14 cellular contexts compared by ENCODE assay signal in the genomic region with DNA sequence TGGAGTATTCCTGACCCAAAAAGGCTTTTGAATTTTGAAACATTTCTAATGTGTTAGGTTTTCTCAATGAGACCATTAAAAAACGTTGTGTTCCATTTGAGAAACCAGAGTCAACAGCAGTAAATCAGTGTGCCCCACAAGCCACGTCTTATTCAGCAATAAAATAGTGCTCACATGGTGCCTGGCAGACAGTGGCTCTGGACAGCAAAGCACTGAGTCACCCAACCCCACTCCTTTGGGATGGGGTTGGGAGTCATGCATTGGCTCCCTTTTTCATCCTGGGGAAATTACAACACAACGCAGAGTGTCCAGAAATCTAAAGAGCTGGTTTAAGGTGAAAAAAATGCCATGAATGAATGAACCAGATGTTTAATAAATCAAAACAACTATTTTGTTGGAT. TPM values are rescaled to one million over a fixed set of nuclear protein-coding genes. Genes with fewer than 3 reads are reported as not detected.
DNase-seq lines count a peak whose midpoint lies in the region; ATAC-seq and TF ChIP-seq lines count a peak whose summit lies in the region.
"Had no signal": no experiment of that assay in that cellular context is flagged by ENCODE, and none has a peak within 500 bp of the region (broad histone marks: within the 10 kb centered on the region; RNA-seq: fewer than 3 reads in every experiment).

No MANE protein-coding gene starts in this region.

- H3K9me3 ChIP-seq in MG63 = no peaks in the 10 kb centered on the region

- ATAC-seq in activated T-cell treated with anti-CD3 and anti-CD28 coated beads, Interleukin-2, amount 50 U/mL, for 4 hours = no peak
- no peak for ATAC-seq in stimulated activated memory B cell treated with anti-CD40 and anti-IgM and Interleukin-4, amounts not matched to agents 10 μg/mL and 1 μg/mL and 100 μg/mL, for 72 hours

- H3K27me3 ChIP-seq in MG63 = no peaks in the 10 kb centered on the region

- no peaks in the 10 kb centered on the region for H3K36me3 ChIP-seq in MG63
- H3K36me3 ChIP-seq: BLaER1 treated with 17β-estradiol and CSF1 and Interleukin-3, amounts not matched to agents 10 nM and 100 nM had no signal

- no peaks in the 10 kb centered on the region for H3K27me3 Mint-ChIP-seq in activated T-cell treated with anti-CD3 and anti-CD28 coated beads, Interleukin-2, amount 50 U/mL, for 4 hours (ENCODE audit: low read depth)
- peaks cover 15% of the 10 kb centered on the region for H3K27me3 Mint-ChIP-seq in stimulated activated memory B cell treated with anti-CD40 and anti-IgM and Interleukin-4, amounts not matched to agents 10 μg/mL and 1 μg/mL and 100 μg/mL, for 72 hours
- H3K27me3 Mint-ChIP-seq: activated B cell treated with CpG ODN at 0.5 μM for 24 hours had no signal

- POLR2A ChIA-PET in AG04449 (lab: Yijun Ruan, JAX) = interaction anchor here (1.2 kb wide), 1 partner anchor 26 kb away, joined by 8 read pairs; no protein-coding TSS in a partner anchor

- no peak overlapping the region for H3K27ac Mint-ChIP-seq in stimulated activated memory B cell treated with anti-CD40 and anti-IgM and Interleukin-4, amounts not matched to agents 10 μg/mL and 1 μg/mL and 100 μg/mL, for 72 hours
- H3K27ac Mint-ChIP-seq: activated B cell treated with CpG ODN at 0.5 μM for 24 hours had no signal

- no peak overlapping the region for H3K4me3 Mint-ChIP-seq in activated T-cell treated with anti-CD3 and anti-CD28 coated beads, Interleukin-2, amount 50 U/mL, for 4 hours
- no peak overlapping the region for H3K4me3 Mint-ChIP-seq in stimulated activated memory B cell treated with anti-CD40 and anti-IgM and Interleukin-4, amounts not matched to agents 10 μg/mL and 1 μg/mL and 100 μg/mL, for 72 hours
- H3K4me3 Mint-ChIP-seq: activated B cell treated with CpG ODN at 0.5 μM for 24 hours had no signal

- H3K4me1 Mint-ChIP-seq in activated T-cell treated with anti-CD3 and anti-CD28 coated beads, Interleukin-2, amount 50 U/mL, for 4 hours (ENCODE audit: low read depth) = peaks cover 30% of the 10 kb centered on the region
- H3K4me1 Mint-ChIP-seq in stimulated activated memory B cell treated with anti-CD40 and anti-IgM and Interleukin-4, amounts not matched to agents 10 μg/mL and 1 μg/mL and 100 μg/mL, for 72 hours = no peaks in the 10 kb centered on the region
- H3K4me1 Mint-ChIP-seq: activated B cell treated with CpG ODN at 0.5 μM for 24 hours had no signal

- no peak for TF ChIP-seq CTCF in AG04449 (IDR thresholded peaks at IDR 0.05; ENCODE audit: insufficient read depth, low read length, missing control alignments)
- no peak for TF ChIP-seq CTCF in epithelial cell of esophagus (IDR thresholded peaks at IDR 0.05; ENCODE audit: insufficient read depth, low read depth, low read length, missing control alignments)

- H3K4me3 ChIP-seq in AG04449 (ENCODE audit: low read depth, low read length) (no peak overlapping the region), MG63 (no peak overlapping the region), epithelial cell of esophagus (ENCODE audit: low read length) (no peak overlapping the region)
- H3K4me3 ChIP-seq: BLaER1 treated with 17β-estradiol and CSF1 and Interleukin-3, amounts not matched to agents 10 nM and 100 nM; PC-9 had no signal

- CTCF ChIA-PET in AG04449 (lab: Yijun Ruan, JAX) = interaction anchor here (1.2 to 2.1 kb wide), 2 partner anchors 9 to 20 kb away, joined by 3 to 8 read pairs; no protein-coding TSS in a partner anchor

- no peaks in the 10 kb centered on the region for H3K9me3 Mint-ChIP-seq in activated T-cell treated with anti-CD3 and anti-CD28 coated beads, Interleukin-2, amount 50 U/mL, for 4 hours
- no peaks in the 10 kb centered on the region for H3K9me3 Mint-ChIP-seq in stimulated activated memory B cell treated with anti-CD40 and anti-IgM and Interleukin-4, amounts not matched to agents 10 μg/mL and 1 μg/mL and 100 μg/mL, for 72 hours
- H3K9me3 Mint-ChIP-seq: activated B cell treated with CpG ODN at 0.5 μM for 24 hours had no signal

- H3K36me3 Mint-ChIP-seq in activated T-cell treated with anti-CD3 and anti-CD28 coated beads, Interleukin-2, amount 50 U/mL, for 4 hours (ENCODE audit: insufficient read depth) = no peaks in the 10 kb centered on the region
- H3K36me3 Mint-ChIP-seq in stimulated activated memory B cell treated with anti-CD40 and anti-IgM and Interleukin-4, amounts not matched to agents 10 μg/mL and 1 μg/mL and 100 μg/mL, for 72 hours = no peaks in the 10 kb centered on the region

- DNase-seq in AG04449 (ENCODE audit: low read depth, low spot score) = peak; percentile 73
- peak; percentile 93 for DNase-seq in MG63
- peak; percentile 89 for DNase-seq in epithelial cell of esophagus (ENCODE audit: low read depth)
- peak; percentile 90 for DNase-seq in myocyte (ENCODE audit: low read depth)
- no peak for DNase-seq in NK-92 (lab: John Stamatoyannopoulos, UW; ENCODE audit: unreplicated experiment)
- DNase-seq in stimulated activated naive CD4-positive, alpha-beta T cell (lab: John Stamatoyannopoulos, UW) = no peak
- DNase-seq in activated T-cell treated with anti-CD3 and anti-CD28 coated beads, Interleukin-2, amount 50 U/mL, for 4 hours = no peak
- DNase-seq: activated B cell treated with CpG ODN at 0.5 μM for 24 hours; activated effector memory CD4-positive, alpha-beta T cell treated with Interleukin-2 at 50 U/mL for 16 hours; effector CD4-positive, alpha-beta T cell; PC-9; posterior cingulate gyrus had no signal

RNA-seq across cellular contexts. Expression of gene KCNJ15, which starts 46.5 kb away (rescaled TPM):
- total RNA-seq in MG63 (2014; rRNA removed; shearing (Covaris generic); ENCODE audit: low replicate concordance) = not detected in 2 replicates
- total RNA-seq in myocyte = 12.0 and 14.8 TPM in 2 replicates
- polyA plus RNA-seq in myocyte (2012) = 5.7 TPM
- under 1 TPM; 0.29 to 0.46 (median 0.40) TPM for total RNA-seq in activated T-cell treated with anti-CD3 and anti-CD28 coated beads, Interleukin-2, amount 50 U/mL, for 4 hours
- total RNA-seq: activated B cell treated with CpG ODN at 0.5 μM for 24 hours, PC-9 had no signal

Comparison
In these comparisons a context has a peak if more than half of its experiments do, and no peak if none do; other contexts are left out.
1. DNase-seq: peak in AG04449 (single experiment), MG63 (single experiment), epithelial cell of esophagus (single experiment) and myocyte (single experiment); none in NK-92 (single experiment), stimulated activated naive CD4-positive, alpha-beta T cell (0 of 6) and activated T-cell treated with anti-CD3 and anti-CD28 coated beads, Interleukin-2, amount 50 U/mL, for 4 hours (single experiment).